Comparison of ENCODE assay signal across 8 cellular contexts in the genomic region with DNA sequence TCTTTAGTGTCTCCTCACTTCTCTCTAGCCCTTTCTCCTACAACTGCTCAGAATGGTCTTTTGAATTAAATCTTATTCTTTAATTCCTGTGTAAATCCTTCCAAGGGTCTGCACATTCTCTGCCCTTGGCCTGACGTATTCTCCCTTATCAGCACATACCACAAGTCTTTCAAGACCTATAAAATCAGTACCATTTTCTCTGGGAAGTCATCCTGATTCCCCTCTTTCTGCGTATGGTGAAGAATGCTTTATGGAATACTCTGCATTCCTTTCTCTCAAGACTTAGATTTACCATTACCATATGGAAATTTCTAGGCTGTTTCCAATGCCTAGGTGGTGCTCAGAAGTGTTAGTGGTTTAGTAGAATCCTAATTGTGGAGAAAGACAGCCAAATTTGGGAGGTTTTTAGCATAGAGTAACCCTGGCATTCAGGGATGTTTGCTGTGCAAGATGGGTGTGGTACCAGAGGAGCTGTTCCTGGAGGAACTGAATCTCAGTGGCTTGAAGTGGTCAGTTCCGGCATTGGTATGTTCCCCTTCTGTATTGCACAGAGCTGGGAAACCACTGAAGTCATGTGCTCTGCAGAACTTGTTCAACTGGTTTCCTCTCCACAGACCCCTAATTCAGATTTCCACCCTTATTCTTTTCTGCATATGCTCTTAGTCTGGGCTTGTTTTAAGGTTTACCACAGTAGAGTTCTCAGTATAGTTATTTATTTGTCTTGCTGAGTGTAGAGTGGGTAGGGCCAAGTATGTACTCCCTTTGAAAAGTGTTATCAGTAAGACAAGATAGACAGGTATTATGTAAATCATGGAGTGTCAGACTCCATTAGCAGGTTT. TPM values are rescaled to one million over a fixed set of nuclear protein-coding genes. Genes with fewer than 3 reads are reported as not detected.
DNase-seq lines count a peak whose midpoint lies in the region; ATAC-seq, FAIRE-seq and TF ChIP-seq lines count a peak whose summit lies in the region.

No MANE protein-coding gene starts in this region.

- H3K27me3 ChIP-seq in NT2/D1 (ENCODE audit: insufficient read depth, insufficient read length) = no peaks in the 10 kb centered on the region
- H3K27me3 ChIP-seq in endothelial cell of umbilical vein (ENCODE audit: control insufficient read depth in 2 of 2, insufficient read depth in 2 of 2, low read length in 2 of 2) = no peaks in the 10 kb centered on the region
- H3K27me3 ChIP-seq in naive thymus-derived CD4-positive, alpha-beta T cell (ENCODE audit: control insufficient read depth in 2 of 2, insufficient read depth in 2 of 2, low read length in 2 of 2) = no peaks in the 10 kb centered on the region

- no peak for TF ChIP-seq POLR2A in endothelial cell of umbilical vein (IDR thresholded peaks at IDR 0.05; ENCODE audit: low read depth, low read length)

- no peaks in the 10 kb centered on the region for H3K9me1 ChIP-seq in endothelial cell of umbilical vein (replicated peaks; ENCODE audit: control insufficient read depth, extremely low read depth, insufficient read depth, low read length)

- POLR2A ChIA-PET in endothelial cell of umbilical vein (lab: Charles Lee) = interaction anchor here (0.6 kb wide), 1 partner anchor 25 kb away, joined by 6 read pairs; a partner anchor contains a TSS
- POLR2A ChIA-PET in naive thymus-derived CD4-positive, alpha-beta T cell (lab: Charles Lee) = interaction anchor here (0.8 to 1.3 kb wide), 4 partner anchors 9 to 50 kb away, joined by 3 to 5 read pairs (median 3); a partner anchor contains a TSS

- H3K79me2 ChIP-seq in endothelial cell of umbilical vein (ENCODE audit: control insufficient read depth, insufficient read depth, low read length) = peaks cover 79% of the 10 kb centered on the region

- H3K4me3 ChIP-seq in NT2/D1 (ENCODE audit: insufficient read length, low read depth) (no peak overlapping the region), endothelial cell of umbilical vein (replicated peaks in 1 of 3; ENCODE audit: insufficient read depth in 1 of 3, low read depth in 1 of 3, low read length in 3 of 3) (no peak overlapping the region)
- no peak overlapping the region for H3K4me3 ChIP-seq in naive thymus-derived CD4-positive, alpha-beta T cell (ENCODE audit: low read length)

- H3K27ac Mint-ChIP-seq in naive thymus-derived CD4-positive, alpha-beta T cell = peak overlapping the region; percentile 1 to 79 (median 39)

- H3K9ac ChIP-seq in NT2/D1 (ENCODE audit: insufficient read length, low read depth) (no peak overlapping the region), endothelial cell of umbilical vein (replicated peaks; ENCODE audit: extremely low read depth, insufficient read depth, low read length) (no peak overlapping the region)

- peak; percentile 88 for ATAC-seq in GM18868 (IDR thresholded peaks at IDR 0.05; ENCODE audit: unreplicated experiment)
- peak; percentile 91 for ATAC-seq in HG03066 (IDR thresholded peaks at IDR 0.05; ENCODE audit: low read depth, unreplicated experiment)
- peak; percentile 78 for ATAC-seq in naive thymus-derived CD4-positive, alpha-beta T cell

- no peak for FAIRE-seq in endothelial cell of umbilical vein (lab: Jason Lieb, UNC)

- intact Hi-C loops in endothelial cell of umbilical vein (cut with micrococcal nuclease) = no loop called here
- intact Hi-C loops in naive thymus-derived CD4-positive, alpha-beta T cell (cut with micrococcal nuclease) = loop anchor here in 1 of 2 donors (1.0 to 5.0 kb wide), 2 partner anchors 11 to 35 kb away; no protein-coding TSS in a partner anchor

- no TSS peak for BruUV-seq in endothelial cell of umbilical vein (replicated peaks; lab: Mats Ljungman, UMichigan)

- CTCF ChIA-PET in endothelial cell of umbilical vein (lab: Charles Lee) = interaction anchor here (1.2 to 1.9 kb wide), 6 partner anchors 10 to 50 kb away, joined by 3 to 8 read pairs (median 5); a partner anchor contains a TSS
- CTCF ChIA-PET in naive thymus-derived CD4-positive, alpha-beta T cell (lab: Charles Lee) = interaction anchor here (0.8 to 1.5 kb wide), 3 partner anchors 11 to 191 kb away, joined by 3 to 5 read pairs (median 3); a partner anchor contains a TSS

- peak overlapping the region; percentile 2 to 69 (median 57) for H3K4me3 Mint-ChIP-seq in naive thymus-derived CD4-positive, alpha-beta T cell

- peaks cover 64 to 87% (median 80%) of the 10 kb centered on the region in 7 donors for H3K4me1 Mint-ChIP-seq in naive thymus-derived CD4-positive, alpha-beta T cell

- DNase-seq in AG08396 (ENCODE audit: low spot score) (peak; percentile 29), NT2/D1 (ENCODE audit: low read depth, low spot score) (peak; percentile 33), endothelial cell of umbilical vein (ENCODE audit: low read depth, low spot score) (peak; percentile 55), dermis blood vessel endothelial cell (no peak), NCI-H69 (lab: John Stamatoyannopoulos, UW) (no peak)
- DNase-seq in naive thymus-derived CD4-positive, alpha-beta T cell = no peak

- H3K9me3 Mint-ChIP-seq in naive thymus-derived CD4-positive, alpha-beta T cell = peaks cover 0 to 12% (median 2%) of the 10 kb centered on the region in 11 donors

- H2AFZ ChIP-seq in endothelial cell of umbilical vein (ENCODE audit: low read depth, low read length) = no peak overlapping the region

- peak overlapping the region; percentile 33 for H3K27ac ChIP-seq in endothelial cell of umbilical vein (ENCODE audit: insufficient read depth, low read depth, low read length)
- no peak overlapping the region for H3K27ac ChIP-seq in naive thymus-derived CD4-positive, alpha-beta T cell (ENCODE audit: low read depth, low read length)

- no peak for TF ChIP-seq CTCF in endothelial cell of umbilical vein (IDR thresholded peaks at IDR 0.05; ENCODE audit: extremely low read depth in 1 of 2, insufficient read depth in 1 of 2, low read depth in 1 of 2, low read length in 2 of 2)

- no peaks in the 10 kb centered on the region for H3K27me3 Mint-ChIP-seq in naive thymus-derived CD4-positive, alpha-beta T cell

- H3K4me1 ChIP-seq in NT2/D1 (ENCODE audit: insufficient read depth, insufficient read length) (peaks cover 2% of the 10 kb centered on the region), endothelial cell of umbilical vein (ENCODE audit: control insufficient read depth, extremely low read depth, insufficient read depth, low read length) (peaks cover 41% of the 10 kb centered on the region)
- H3K4me1 ChIP-seq in naive thymus-derived CD4-positive, alpha-beta T cell (ENCODE audit: control insufficient read depth in 2 of 2, insufficient read depth in 2 of 2, low read length in 2 of 2) = peaks cover 30 to 31% of the 10 kb centered on the region in 2 donors

- H4K20me1 ChIP-seq in endothelial cell of umbilical vein (replicated peaks; ENCODE audit: control insufficient read depth, extremely low read depth, insufficient read depth, low read length) = peaks cover 9% of the 10 kb centered on the region

- peaks cover 0 to 47% (median 31%) of the 10 kb centered on the region in 5 donors for H3K36me3 Mint-ChIP-seq in naive thymus-derived CD4-positive, alpha-beta T cell

- dilution Hi-C loops in endothelial cell of umbilical vein (cut with MboI; ENCODE audit: extremely low pct_ligation_motif_present, low sequenced_read_pairs) = no loop called here

- H3K9me3 ChIP-seq in NT2/D1 (ENCODE audit: insufficient read depth, low read length) (no peaks in the 10 kb centered on the region), endothelial cell of umbilical vein (replicated peaks; ENCODE audit: control insufficient read depth, insufficient read depth, low read length) (no peaks in the 10 kb centered on the region)
- no peaks in the 10 kb centered on the region for H3K9me3 ChIP-seq in naive thymus-derived CD4-positive, alpha-beta T cell (ENCODE audit: control insufficient read depth in 2 of 3, low read length in 3 of 3)

- peak overlapping the region; percentile 34 for H3K4me2 ChIP-seq in endothelial cell of umbilical vein (ENCODE audit: insufficient read depth, low read length)

- H3K36me3 ChIP-seq in NT2/D1 (ENCODE audit: insufficient read depth, insufficient read length, low read length) = peaks cover 9% of the 10 kb centered on the region
- H3K36me3 ChIP-seq in endothelial cell of umbilical vein (ENCODE audit: control insufficient read depth in 2 of 2, extremely low read depth in 1 of 2, insufficient read depth in 2 of 2, low read length in 2 of 2) = no peaks in the 10 kb centered on the region
- H3K36me3 ChIP-seq in naive thymus-derived CD4-positive, alpha-beta T cell (ENCODE audit: control insufficient read depth in 2 of 3, insufficient read depth in 3 of 3, low read length in 3 of 3) = no peaks in the 10 kb centered on the region

TF ChIP-seq in endothelial cell of umbilical vein, 7 proteins besides CTCF, POLR2A, EP300 and RAD21:
- no peak for TF ChIP-seq POLR2AphosphoS5 (IDR thresholded peaks at IDR 0.05; ENCODE audit: insufficient read depth, low read depth, low read length)

RNA-seq across cellular contexts. Expression of a gene that starts 24.5 kb away (rescaled TPM):
- total RNA-seq in endothelial cell of umbilical vein (244 and 258 TPM in 2 replicates), dermis blood vessel endothelial cell (233 and 524 TPM in 2 replicates)
- polyA plus RNA-seq in endothelial cell of umbilical vein = 82.2 and 84.7 TPM in 2 replicates
- 46.4 and 51.9 TPM in 2 replicates for polyA plus RNA-seq in endothelial cell of umbilical vein (2011; cell fraction: cytosol; rRNA removed)
- polyA plus RNA-seq in endothelial cell of umbilical vein (2011; cell fraction: nucleus; rRNA removed) = 749 and 898 TPM in 2 replicates
- 151 and 223 TPM in 2 replicates for polyA plus RNA-seq in endothelial cell of umbilical vein (2012)
- 369 and 373 TPM in 2 replicates for polyA minus RNA-seq in endothelial cell of umbilical vein
- polyA minus RNA-seq in endothelial cell of umbilical vein (2011; cell fraction: cytosol; rRNA and poly(A)+ RNA removed) = 99.6 TPM
- 1,208 and 1,408 TPM in 2 replicates for polyA minus RNA-seq in endothelial cell of umbilical vein (2011; cell fraction: nucleus; rRNA and poly(A)+ RNA removed)
- 100 to 1,000 TPM in 2 of 5 experiments, 10 to 100 TPM in 3; 81.8 to 263 (median 93.8) TPM for total RNA-seq in naive thymus-derived CD4-positive, alpha-beta T cell
- polyA plus RNA-seq in naive thymus-derived CD4-positive, alpha-beta T cell = 10 to 100 TPM; 73.9 to 79.4 TPM

Comparison
In these comparisons a context has a peak if more than half of its experiments do, and no peak if none do; other contexts are left out.
1. DNase-seq: peak in AG08396 (single experiment), NT2/D1 (single experiment) and endothelial cell of umbilical vein (single experiment); none in naive thymus-derived CD4-positive, alpha-beta T cell (0 of 9), dermis blood vessel endothelial cell (single experiment) and NCI-H69 (single experiment).
2. Peak in every context shown above with its lines, with median percentiles within 50 percentile points of each other: ATAC-seq.